1 cellular context compared by ENCODE assay signal in genomic region chr2:45610281-45611019, GRCh38.
TF ChIP-seq lines count a peak whose summit lies in the region.

No MANE protein-coding gene starts in this region.

TF ChIP-seq in K562, 482 proteins besides CTCF, POLR2A, EP300 and RAD21 (continued from another document and continues in another):
- TF ChIP-seq RREB1 (CRISPR knock-in tag; IDR thresholded peaks at IDR 0.05) (no peak), SMARCE1 (IDR thresholded peaks at IDR 0.05) (no peak; the same call in 1 of the 2 replicates), GTF2E2 (tag; IDR thresholded peaks at IDR 0.05) (peak; percentile 87; the same call in 1 of the 2 replicates), ZNF274 (IDR thresholded peaks at IDR 0.05; ENCODE audit: borderline replicate concordance, low read depth, low read length) (no peak), ZKSCAN3 (CRISPR knock-in tag; IDR thresholded peaks at IDR 0.05) (no peak), ZNF639 (CRISPR knock-in tag; conservative IDR thresholded peaks at IDR 0.05 in 1 of 2, IDR thresholded peaks at IDR 0.05 in 1 of 2) (peak in 1 of 2 experiments; percentile 46; a peak in 2 of 4 replicates), THRAP3 (IDR thresholded peaks at IDR 0.05; ENCODE audit: borderline replicate concordance) (no peak), ILF3 (IDR thresholded peaks at IDR 0.05; ENCODE audit: borderline replicate concordance) (no peak), HIVEP1 (CRISPR knock-in tag; IDR thresholded peaks at IDR 0.05) (no peak), ARID3A (IDR thresholded peaks at IDR 0.05; ENCODE audit: borderline replicate concordance, low read depth, low read length) (no peak), RCOR1 (IDR thresholded peaks at IDR 0.05; ENCODE audit: borderline replicate concordance in 1 of 2, low read depth in 2 of 2, low read length in 2 of 2) (no peak), RBM39 (optimal IDR thresholded peaks at IDR 0.05; ENCODE audit: low read depth, low read length) (no peak), RFX7 (CRISPR knock-in tag; IDR thresholded peaks at IDR 0.05) (no peak), DPF2 (IDR thresholded peaks at IDR 0.05) (no peak), CBFB (CRISPR knock-in tag; IDR thresholded peaks at IDR 0.05) (no peak), HMBOX1 (IDR thresholded peaks at IDR 0.05) (peak; percentile 78), MYC (IDR thresholded peaks at IDR 0.05; ENCODE audit: low read depth, low read length) (no peak), MYC (CRISPR knock-in tag; IDR thresholded peaks at IDR 0.05; ENCODE audit: borderline replicate concordance, low read depth) (no peak), CTCFL (IDR thresholded peaks at IDR 0.05; ENCODE audit: borderline replicate concordance, insufficient read depth, low read depth, low read length, poor library complexity, severe bottlenecking) (peak; percentile 20), C11orf30 (IDR thresholded peaks at IDR 0.05; ENCODE audit: low read depth) (peak; percentile 22), ZFPM2 (CRISPR knock-in tag; IDR thresholded peaks at IDR 0.05) (no peak), BCL6 (CRISPR knock-in tag; IDR thresholded peaks at IDR 0.05) (peak; percentile 87; the same call in 1 of the 2 replicates), USF1 (CRISPR knock-in tag; IDR thresholded peaks at IDR 0.05) (peak; percentile 96), RAD51 (IDR thresholded peaks at IDR 0.05; ENCODE audit: borderline replicate concordance, low read depth) (peak; percentile 95), ID3 (CRISPR knock-in tag; IDR thresholded peaks at IDR 0.05) (no peak), ID3 (tag; IDR thresholded peaks at IDR 0.05) (0 out of 2 replicates have a peak, but pooled peaks have one; percentile 16), CBX1 (IDR thresholded peaks at IDR 0.05; ENCODE audit: low read depth) (0 out of 2 replicates have a peak, but pooled peaks have one; percentile 12), TFE3 (CRISPR knock-in tag; IDR thresholded peaks at IDR 0.05) (peak; percentile 97), CBX3 (IDR thresholded peaks at IDR 0.05; ENCODE audit: borderline replicate concordance in 1 of 2, low read length in 2 of 2) (no peak), RBM34 (IDR thresholded peaks at IDR 0.05; ENCODE audit: borderline replicate concordance, insufficient read depth, low read length) (no peak), ZNF707 (CRISPR knock-in tag; conservative IDR thresholded peaks at IDR 0.05) (no peak), ZNF79 (CRISPR knock-in tag; IDR thresholded peaks at IDR 0.05; ENCODE audit: low read depth) (no peak), ZNF398 (CRISPR knock-in tag; IDR thresholded peaks at IDR 0.05) (no peak), U2AF1 (optimal IDR thresholded peaks at IDR 0.05; ENCODE audit: low read depth, low read length) (no peak), MLLT1 (IDR thresholded peaks at IDR 0.05) (0 out of 4 replicates have a peak, but pooled peaks of 1 of the 2 experiments have one; percentile 13), THRB (CRISPR knock-in tag; conservative IDR thresholded peaks at IDR 0.05) (no peak), ETS2 (tag; IDR thresholded peaks at IDR 0.05; ENCODE audit: borderline replicate concordance, poor library complexity, severe bottlenecking) (no peak), SNIP1 (IDR thresholded peaks at IDR 0.05; ENCODE audit: low read depth) (peak; percentile 56; the same call in 1 of the 2 replicates), KHSRP (IDR thresholded peaks at IDR 0.05) (no peak)
